Comparison of ENCODE assay signal across 35 cellular contexts in genomic region chr14:20602583-20602982, GRCh38. TPM values are rescaled to one million over a fixed set of nuclear protein-coding genes. Genes with fewer than 3 reads are reported as not detected.
"Had no signal": no experiment of that assay in that cellular context is flagged by ENCODE, and none has a peak within 500 bp of the region (broad histone marks: within the 10 kb centered on the region; RNA-seq: fewer than 3 reads in every experiment).

No MANE protein-coding gene starts in this region.

- H3K4me1 ChIP-seq: parathyroid adenoma, psoas muscle, spleen, suprapubic skin, testis, tibial artery, transverse colon, vagina had no signal

- H3K79me2 ChIP-seq: parathyroid adenoma had no signal

- H3K9me3 Mint-ChIP-seq: naive thymus-derived CD8-positive, alpha-beta T cell; natural killer cell treated with Interleukin-12 subunit alpha and Interleukin-12 subunit beta and Interleukin-15 and Interleukin-18, amount 100 ng/mL, for 72 hours; nephron progenitor cell; neural crest cell; stimulated activated memory B cell treated with anti-CD40 and anti-IgM and Interleukin-4, amounts not matched to agents 10 μg/mL and 1 μg/mL and 100 μg/mL, for 72 hours; stimulated activated naive CD8-positive, alpha-beta T cell treated with anti-CD3 and anti-CD28 coated beads, Interleukin-15, amount 100 ng/mL, for 72 hours; type B pancreatic cell had no signal

- H3K36me3 Mint-ChIP-seq: naive thymus-derived CD8-positive, alpha-beta T cell; natural killer cell treated with Interleukin-12 subunit alpha and Interleukin-12 subunit beta and Interleukin-15 and Interleukin-18, amount 100 ng/mL, for 72 hours; stimulated activated memory B cell treated with anti-CD40 and anti-IgM and Interleukin-4, amounts not matched to agents 10 μg/mL and 1 μg/mL and 100 μg/mL, for 72 hours; type B pancreatic cell had no signal

- H3K27ac ChIP-seq: neutrophil, ovary, parathyroid adenoma, psoas muscle, skin epidermis, spleen, suprapubic skin, testis, tibial artery, transverse colon, vagina had no signal

- ATAC-seq: naive thymus-derived CD8-positive, alpha-beta T cell; natural killer cell treated with Interleukin-12 subunit alpha and Interleukin-12 subunit beta and Interleukin-15 and Interleukin-18, amount 100 ng/mL, for 72 hours; psoas muscle; right cardiac atrium; sciatic nerve; stimulated activated memory B cell treated with anti-CD40 and anti-IgM and Interleukin-4, amounts not matched to agents 10 μg/mL and 1 μg/mL and 100 μg/mL, for 72 hours; stimulated activated naive CD8-positive, alpha-beta T cell treated with anti-CD3 and anti-CD28 coated beads, Interleukin-15, amount 100 ng/mL, for 72 hours had no signal

- H3K27ac Mint-ChIP-seq: naive thymus-derived CD8-positive, alpha-beta T cell; natural killer cell treated with Interleukin-12 subunit alpha and Interleukin-12 subunit beta and Interleukin-15 and Interleukin-18, amount 100 ng/mL, for 72 hours; nephron progenitor cell; progenitor cell of endocrine pancreas; stimulated activated memory B cell treated with anti-CD40 and anti-IgM and Interleukin-4, amounts not matched to agents 10 μg/mL and 1 μg/mL and 100 μg/mL, for 72 hours; stimulated activated naive CD8-positive, alpha-beta T cell treated with anti-CD3 and anti-CD28 coated beads, Interleukin-15, amount 100 ng/mL, for 72 hours; type B pancreatic cell had no signal

- H3K9me3 ChIP-seq: neutrophil, ovary, psoas muscle, spleen, suprapubic skin, testis, tibial artery, transverse colon, vagina had no signal

- H3K4me2 ChIP-seq: smooth muscle cell had no signal

- H3K4me3 Mint-ChIP-seq: naive thymus-derived CD8-positive, alpha-beta T cell; natural killer cell treated with Interleukin-12 subunit alpha and Interleukin-12 subunit beta and Interleukin-15 and Interleukin-18, amount 100 ng/mL, for 72 hours; nephron progenitor cell; neural crest cell; stimulated activated memory B cell treated with anti-CD40 and anti-IgM and Interleukin-4, amounts not matched to agents 10 μg/mL and 1 μg/mL and 100 μg/mL, for 72 hours; stimulated activated naive CD8-positive, alpha-beta T cell treated with anti-CD3 and anti-CD28 coated beads, Interleukin-15, amount 100 ng/mL, for 72 hours; type B pancreatic cell had no signal

- H3K4me3 ChIP-seq: ovary, psoas muscle, skin epidermis, smooth muscle cell, spleen, suprapubic skin, testis, tibial artery, transverse colon, vagina had no signal

- H3K27me3 Mint-ChIP-seq: naive thymus-derived CD8-positive, alpha-beta T cell; natural killer cell treated with Interleukin-12 subunit alpha and Interleukin-12 subunit beta and Interleukin-15 and Interleukin-18, amount 100 ng/mL, for 72 hours; progenitor cell of endocrine pancreas; stimulated activated memory B cell treated with anti-CD40 and anti-IgM and Interleukin-4, amounts not matched to agents 10 μg/mL and 1 μg/mL and 100 μg/mL, for 72 hours; stimulated activated naive CD8-positive, alpha-beta T cell treated with anti-CD3 and anti-CD28 coated beads, Interleukin-15, amount 100 ng/mL, for 72 hours had no signal

- H2AFZ ChIP-seq: parathyroid adenoma had no signal

- H3K27me3 ChIP-seq: neutrophil, ovary, spleen, suprapubic skin, testis, tibial artery, transverse colon, vagina had no signal

- DNase-seq: naive thymus-derived CD8-positive, alpha-beta T cell; nephron progenitor cell; nucleus accumbens; ovary; psoas muscle; right cardiac atrium; spleen; stimulated activated CD4-positive, alpha-beta T cell treated with anti-CD3 and anti-CD28 coated beads, Interleukin-12 subunit alpha, Interleukin-12 subunit beta, amount 100 ng/mL, for 4 hours; stimulated activated CD4-positive, alpha-beta T cell treated with anti-CD3 and anti-CD28 coated beads, Interleukin-1b, Interleukin-23, amount 100 ng/mL, for 48 hours; stimulated activated CD4-positive, alpha-beta T cell treated with anti-CD3 and anti-CD28 coated beads, Interleukin-4, amount 100 ng/mL, for 1 hour; stimulated activated CD4-positive, alpha-beta T cell treated with anti-CD3 and anti-CD28 coated beads, Interleukin-4, amount 100 ng/mL, for 4 hours; stimulated activated CD8-positive, alpha-beta memory T cell treated with anti-CD3 and anti-CD28 coated beads, Interleukin-4, amount 100 ng/mL, for 48 hours; stimulated activated naive CD4-positive, alpha-beta T cell; stimulated activated naive CD8-positive, alpha-beta T cell treated with anti-CD3 and anti-CD28 coated beads, Interleukin-15, amount 100 ng/mL, for 72 hours; stimulated activated naive CD8-positive, alpha-beta T cell treated with anti-CD3 and anti-CD28 coated beads, Interleukin-15, Interleukin-2, amounts not matched to agents 100 U/mL and 50 U/mL, for 24 hours; substantia nigra; testis; tibial artery; transverse colon had no signal

- H3K9ac ChIP-seq: parathyroid adenoma had no signal

- H3K4me1 Mint-ChIP-seq: naive thymus-derived CD8-positive, alpha-beta T cell; nephron progenitor cell; neural crest cell; stimulated activated naive CD8-positive, alpha-beta T cell treated with anti-CD3 and anti-CD28 coated beads, Interleukin-15, amount 100 ng/mL, for 72 hours had no signal

- H3K36me3 ChIP-seq: neutrophil, ovary, spleen, suprapubic skin, tibial artery, transverse colon, vagina had no signal

RNA-seq across cellular contexts. Expression of gene RNASE12, which starts 11.4 kb away (rescaled TPM):
- total RNA-seq: naive thymus-derived CD8-positive, alpha-beta T cell; natural killer cell treated with Interleukin-12 subunit alpha and Interleukin-12 subunit beta and Interleukin-15 and Interleukin-18, amount 100 ng/mL, for 72 hours; neural crest cell; osteoblast; ovary; progenitor cell of endocrine pancreas; psoas muscle; renal cortical epithelial cell; right cardiac atrium; sciatic nerve; smooth muscle cell; spleen; suprapubic skin; testis; transverse colon; ureter; vagina had no signal
- polyA plus RNA-seq: naive thymus-derived CD8-positive, alpha-beta T cell; ovary; psoas muscle; right cardiac atrium; smooth muscle cell; spleen; thymus had no signal

RNA-seq across cellular contexts. Expression of gene RNASE11, which starts 14.8 kb away (rescaled TPM):
- total RNA-seq: naive thymus-derived CD8-positive, alpha-beta T cell; natural killer cell treated with Interleukin-12 subunit alpha and Interleukin-12 subunit beta and Interleukin-15 and Interleukin-18, amount 100 ng/mL, for 72 hours; neural crest cell; osteoblast; ovary; progenitor cell of endocrine pancreas; psoas muscle; renal cortical epithelial cell; right cardiac atrium; sciatic nerve; smooth muscle cell; spleen; suprapubic skin; transverse colon; ureter; vagina had no signal
- polyA plus RNA-seq: naive thymus-derived CD8-positive, alpha-beta T cell; psoas muscle; right cardiac atrium; smooth muscle cell; spleen had no signal

RNA-seq across cellular contexts. Expression of gene OR6S1, which starts 38.9 kb away (rescaled TPM):
- total RNA-seq: naive thymus-derived CD8-positive, alpha-beta T cell; natural killer cell treated with Interleukin-12 subunit alpha and Interleukin-12 subunit beta and Interleukin-15 and Interleukin-18, amount 100 ng/mL, for 72 hours; neural crest cell; osteoblast; ovary; progenitor cell of endocrine pancreas; psoas muscle; renal cortical epithelial cell; right cardiac atrium; sciatic nerve; smooth muscle cell; suprapubic skin; transverse colon; ureter; vagina had no signal
- polyA plus RNA-seq: naive thymus-derived CD8-positive, alpha-beta T cell; ovary; psoas muscle; right cardiac atrium; smooth muscle cell; thymus had no signal

RNA-seq across cellular contexts. Expression of gene RNASE9, which starts 41.7 kb away (rescaled TPM):
- total RNA-seq: naive thymus-derived CD8-positive, alpha-beta T cell; natural killer cell treated with Interleukin-12 subunit alpha and Interleukin-12 subunit beta and Interleukin-15 and Interleukin-18, amount 100 ng/mL, for 72 hours; neural crest cell; osteoblast; ovary; progenitor cell of endocrine pancreas; psoas muscle; renal cortical epithelial cell; right cardiac atrium; sciatic nerve; smooth muscle cell; spleen; suprapubic skin; testis; transverse colon; ureter; vagina had no signal
- polyA plus RNA-seq: naive thymus-derived CD8-positive, alpha-beta T cell; ovary; psoas muscle; right cardiac atrium; smooth muscle cell; spleen had no signal
